Comparison of ENCODE assay signal across 14 cellular contexts in genomic region chr17:32588982-32589381, GRCh38.
DNase-seq lines count a peak whose midpoint lies in the region; ATAC-seq and TF ChIP-seq lines count a peak whose summit lies in the region.
"Had no signal": no experiment of that assay in that cellular context is flagged by ENCODE, and none has a peak within 500 bp of the region (broad histone marks: within the 10 kb centered on the region; RNA-seq: fewer than 3 reads in every experiment).

No MANE protein-coding gene starts in this region.

- peak; percentile 36 for ATAC-seq in activated CD4-positive, alpha-beta T cell treated with anti-CD3 and anti-CD28 coated beads for 36 hours

- H3K27ac Mint-ChIP-seq in activated CD4-positive, alpha-beta T cell treated with anti-CD3 and anti-CD28 coated beads for 36 hours: no peak overlapping the region
- H3K27ac Mint-ChIP-seq in chondrocyte (ENCODE audit: unreplicated experiment) (no peak overlapping the region), osteocyte (ENCODE audit: unreplicated experiment) (no peak overlapping the region)
- H3K27ac Mint-ChIP-seq in activated naive CD4-positive, alpha-beta T cell treated with anti-CD3 and anti-CD28 coated beads for 36 hours: no peak overlapping the region
- H3K27ac Mint-ChIP-seq: B cell had no signal

- H3K4me1 Mint-ChIP-seq in activated CD4-positive, alpha-beta T cell treated with anti-CD3 and anti-CD28 coated beads for 36 hours: no peaks in the 10 kb centered on the region
- peaks cover 9% of the 10 kb centered on the region for H3K4me1 Mint-ChIP-seq in chondrocyte (ENCODE audit: low read depth)
- no peaks in the 10 kb centered on the region for H3K4me1 Mint-ChIP-seq in osteocyte (ENCODE audit: unreplicated experiment)
- H3K4me1 Mint-ChIP-seq in activated naive CD4-positive, alpha-beta T cell treated with anti-CD3 and anti-CD28 coated beads for 36 hours (ENCODE audit: low read depth): peaks cover 2% of the 10 kb centered on the region

- peak; percentile 32 for TF ChIP-seq CTCF in chondrocyte (IDR thresholded peaks at IDR 0.05)
- TF ChIP-seq CTCF in osteocyte (IDR thresholded peaks at IDR 0.05): peak; percentile 22

- DNase-seq in activated CD4-positive, alpha-beta T cell treated with anti-CD3 and anti-CD28 coated beads for 36 hours: no peak
- DNase-seq in activated CD4-positive, alpha-beta T cell treated with anti-CD3 and anti-CD28 coated beads, Interleukin-2, amount 50 U/mL, for 48 hours: no peak
- DNase-seq in HuH-7.5 (ENCODE audit: low spot score) (peak; percentile 35), chondrocyte (ENCODE audit: low spot score) (no peak), osteocyte (ENCODE audit: extremely low spot score, unreplicated experiment) (no peak), DMS79 (lab: John Stamatoyannopoulos, UW) (no peak), NCI-H128 (lab: John Stamatoyannopoulos, UW; ENCODE audit: unreplicated experiment) (no peak)
- no peak for DNase-seq in activated naive CD4-positive, alpha-beta T cell treated with anti-CD3 and anti-CD28 coated beads for 36 hours
- DNase-seq: activated CD4-positive, CD25-positive, alpha-beta regulatory T cell treated with anti-CD3 and anti-CD28 coated beads, Interleukin-2, amount 50 U/mL, for 72 hours; activated naive CD4-positive, alpha-beta T cell; NCI-H1694 treated with DMSO at 0.1 percent for 48 hours; SHP77 treated with DMSO at 0.1 percent for 48 hours; stimulated activated CD4-positive, alpha-beta T cell treated with anti-CD3 and anti-CD28 coated beads, Interleukin-4, amount 100 ng/mL, for 24 hours had no signal

- H3K4me3 Mint-ChIP-seq in activated CD4-positive, alpha-beta T cell treated with anti-CD3 and anti-CD28 coated beads for 36 hours: no peak overlapping the region
- H3K4me3 Mint-ChIP-seq in chondrocyte (ENCODE audit: unreplicated experiment) (no peak overlapping the region), osteocyte (ENCODE audit: unreplicated experiment) (no peak overlapping the region)
- H3K4me3 Mint-ChIP-seq in activated naive CD4-positive, alpha-beta T cell treated with anti-CD3 and anti-CD28 coated beads for 36 hours: no peak overlapping the region
- H3K4me3 Mint-ChIP-seq: B cell had no signal

- POLR2A ChIA-PET in activated CD4-positive, alpha-beta T cell treated with anti-CD3 and anti-CD28 coated beads for 36 hours (lab: Charles Lee): no interaction called here

- CTCF ChIA-PET in activated CD4-positive, alpha-beta T cell treated with anti-CD3 and anti-CD28 coated beads for 36 hours (lab: Charles Lee): interaction anchor here (1.0 to 1.7 kb wide), 4 partner anchors 16 to 288 kb away, joined by 3 to 6 read pairs (median 4); partner anchors contain the start of gene MYO1D
- CTCF ChIA-PET in activated naive CD4-positive, alpha-beta T cell treated with anti-CD3 and anti-CD28 coated beads for 36 hours (lab: Charles Lee): no interaction called here

- H3K36me3 Mint-ChIP-seq in activated CD4-positive, alpha-beta T cell treated with anti-CD3 and anti-CD28 coated beads for 36 hours (ENCODE audit: low read depth): no peaks in the 10 kb centered on the region
- peaks cover 18% of the 10 kb centered on the region for H3K36me3 Mint-ChIP-seq in chondrocyte (ENCODE audit: low read depth)
- H3K36me3 Mint-ChIP-seq in osteocyte (ENCODE audit: unreplicated experiment): no peaks in the 10 kb centered on the region
- no peaks in the 10 kb centered on the region for H3K36me3 Mint-ChIP-seq in activated naive CD4-positive, alpha-beta T cell treated with anti-CD3 and anti-CD28 coated beads for 36 hours (ENCODE audit: low read depth)

- no peaks in the 10 kb centered on the region for H3K27me3 Mint-ChIP-seq in activated CD4-positive, alpha-beta T cell treated with anti-CD3 and anti-CD28 coated beads for 36 hours
- no peaks in the 10 kb centered on the region for H3K27me3 Mint-ChIP-seq in chondrocyte (ENCODE audit: low read depth)
- no peaks in the 10 kb centered on the region for H3K27me3 Mint-ChIP-seq in osteocyte (ENCODE audit: unreplicated experiment)
- H3K27me3 Mint-ChIP-seq in activated naive CD4-positive, alpha-beta T cell treated with anti-CD3 and anti-CD28 coated beads for 36 hours (ENCODE audit: low read depth): no peaks in the 10 kb centered on the region
- H3K27me3 Mint-ChIP-seq: B cell had no signal

- intact Hi-C loops in activated CD4-positive, alpha-beta T cell treated with anti-CD3 and anti-CD28 coated beads for 36 hours (cut with DNase I, micrococcal nuclease): no loop called here
- intact Hi-C loops in activated naive CD4-positive, alpha-beta T cell treated with anti-CD3 and anti-CD28 coated beads for 36 hours (cut with micrococcal nuclease): no loop called here

- no peaks in the 10 kb centered on the region for H3K9me3 Mint-ChIP-seq in activated CD4-positive, alpha-beta T cell treated with anti-CD3 and anti-CD28 coated beads for 36 hours (ENCODE audit: low read depth)
- H3K9me3 Mint-ChIP-seq in chondrocyte (ENCODE audit: low read depth): peaks cover 3% of the 10 kb centered on the region
- no peaks in the 10 kb centered on the region for H3K9me3 Mint-ChIP-seq in osteocyte (ENCODE audit: unreplicated experiment)
- H3K9me3 Mint-ChIP-seq in activated naive CD4-positive, alpha-beta T cell treated with anti-CD3 and anti-CD28 coated beads for 36 hours: no peaks in the 10 kb centered on the region
